In the genomic region with DNA sequence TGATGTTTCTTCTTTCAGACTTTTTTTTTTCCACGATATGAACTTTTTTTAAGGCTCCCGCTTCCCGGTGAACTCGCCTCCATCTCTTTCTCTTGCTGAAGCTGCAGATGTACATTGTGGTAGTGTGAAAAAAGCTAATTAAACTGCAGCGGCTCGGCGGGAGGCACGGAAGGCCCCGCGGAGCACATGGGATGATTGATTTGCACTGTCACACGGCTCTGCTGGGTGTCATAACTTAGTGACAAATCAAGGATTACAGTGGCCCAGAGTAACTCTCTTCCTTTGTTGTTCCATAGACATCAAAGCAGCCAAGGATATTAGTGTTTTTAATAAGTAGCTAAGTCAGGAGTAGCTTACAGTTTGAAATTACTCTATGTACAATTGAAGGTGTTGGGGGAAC, we compare ENCODE assay signal across 1 cellular context.
TF ChIP-seq lines count a peak whose summit lies in the region.

No MANE protein-coding gene starts in this region.

TF ChIP-seq in HEK293, 187 proteins besides CTCF, POLR2A, EP300 and RAD21 (continued from another document):
- TF ChIP-seq, protein P1, sequence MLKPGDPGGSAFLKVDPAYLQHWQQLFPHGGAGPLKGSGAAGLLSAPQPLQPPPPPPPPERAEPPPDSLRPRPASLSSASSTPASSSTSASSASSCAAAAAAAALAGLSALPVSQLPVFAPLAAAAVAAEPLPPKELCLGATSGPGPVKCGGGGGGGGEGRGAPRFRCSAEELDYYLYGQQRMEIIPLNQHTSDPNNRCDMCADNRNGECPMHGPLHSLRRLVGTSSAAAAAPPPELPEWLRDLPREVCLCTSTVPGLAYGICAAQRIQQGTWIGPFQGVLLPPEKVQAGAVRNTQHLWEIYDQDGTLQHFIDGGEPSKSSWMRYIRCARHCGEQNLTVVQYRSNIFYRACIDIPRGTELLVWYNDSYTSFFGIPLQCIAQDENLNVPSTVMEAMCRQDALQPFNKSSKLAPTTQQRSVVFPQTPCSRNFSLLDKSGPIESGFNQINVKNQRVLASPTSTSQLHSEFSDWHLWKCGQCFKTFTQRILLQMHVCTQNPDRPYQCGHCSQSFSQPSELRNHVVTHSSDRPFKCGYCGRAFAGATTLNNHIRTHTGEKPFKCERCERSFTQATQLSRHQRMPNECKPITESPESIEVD (tag by site-specific recombination; IDR thresholded peaks at IDR 0.05): peak; percentile 77
- TF ChIP-seq ZEB2 (tag by site-specific recombination; IDR thresholded peaks at IDR 0.05) (0 out of 2 replicates have a peak, but pooled peaks have one; percentile 23), OSR2 (tag by site-specific recombination; IDR thresholded peaks at IDR 0.05) (peak; percentile 77), SP7 (tag by site-specific recombination; IDR thresholded peaks at IDR 0.05) (peak; percentile 77), ZNF660 (tag by site-specific recombination; IDR thresholded peaks at IDR 0.05) (0 out of 2 replicates have a peak, but pooled peaks have one; percentile 31), ZIC2 (tag by site-specific recombination; IDR thresholded peaks at IDR 0.05) (peak; percentile 97), GLIS1 (tag by site-specific recombination; IDR thresholded peaks at IDR 0.05) (peak; percentile 93), ZBTB48 (tag by site-specific recombination; IDR thresholded peaks at IDR 0.05) (no peak)
